Comparison of ENCODE assay signal across 32 cellular contexts in the genomic region with DNA sequence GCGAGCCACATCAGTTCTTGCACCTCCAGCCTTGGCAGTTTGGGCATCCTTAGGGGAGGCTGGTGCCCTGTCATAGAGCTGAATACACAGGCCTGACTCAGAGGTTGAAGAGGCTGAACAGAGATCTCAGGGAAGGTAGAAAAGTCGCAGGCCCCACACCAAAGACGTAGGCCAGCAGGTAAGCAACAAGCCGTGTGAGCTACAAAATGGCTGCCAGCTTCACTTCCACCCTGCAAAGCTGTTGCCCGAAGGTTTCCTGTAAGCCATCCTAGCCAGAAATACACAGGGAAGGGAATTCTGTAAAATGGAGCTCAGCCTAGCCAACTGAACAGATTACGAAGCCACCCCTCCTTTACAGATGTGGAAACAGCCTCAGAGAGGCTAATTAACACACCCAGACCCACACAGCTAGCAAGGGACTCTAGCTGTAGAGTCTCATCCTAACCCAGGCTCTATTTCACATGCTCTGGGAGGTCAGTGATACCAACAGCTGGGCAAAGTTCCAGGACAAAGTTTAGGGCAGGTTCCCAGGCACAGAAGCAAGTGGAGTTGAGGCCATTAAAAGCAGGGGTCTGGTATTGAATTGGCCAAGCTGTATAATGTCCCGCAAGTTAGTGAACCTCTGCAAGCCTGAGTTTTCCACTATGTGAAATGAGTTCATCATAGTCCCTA.
"Had no signal": no experiment of that assay in that cellular context is flagged by ENCODE, and none has a peak within 500 bp of the region (broad histone marks: within the 10 kb centered on the region; RNA-seq: fewer than 3 reads in every experiment).

No MANE protein-coding gene starts in this region.

- H3K36me3 ChIP-seq: ascending aorta, cardiac muscle cell, Peyer's patch had no signal

- H3K4me1 ChIP-seq: ascending aorta, Peyer's patch had no signal

- H3K27ac Mint-ChIP-seq: activated CD4-positive, alpha-beta T cell treated with anti-CD3 and anti-CD28 coated beads, Interleukin-2, amount 10 ng/mL, durations not matched to agents 24 days and 14 days; activated CD8-positive, alpha-beta T cell treated with anti-CD3 and anti-CD28 coated beads for 36 hours; activated naive CD4-positive, alpha-beta T cell treated with anti-CD3 and anti-CD28 coated beads, Interleukin-2, amount 50 U/mL, for 24 hours; activated naive CD8-positive, alpha-beta T cell treated with anti-CD3 and anti-CD28 coated beads, Interleukin-2, amount 10 ng/mL, durations not matched to agents 7 days and 5 days; activated T-cell treated with anti-CD3 and anti-CD28 coated beads, Interleukin-2, amount 50 U/mL, for 72 hours; activated T-helper 17 cell treated with anti-CD3 and anti-CD28 coated beads, Interleukin-2, amount 50 U/mL, for 72 hours had no signal

- H3K27ac ChIP-seq: ascending aorta, cardiac muscle cell, KMS-11, Peyer's patch had no signal

- DNase-seq: activated CD4-positive, alpha-beta T cell treated with anti-CD3 and anti-CD28 coated beads, Interleukin-2, amount 10 ng/mL, durations not matched to agents 24 days and 14 days; activated CD4-positive, alpha-beta T cell treated with anti-CD3 and anti-CD28 coated beads, Interleukin-2, amount 50 U/mL, for 4 hours; activated CD8-positive, alpha-beta T cell treated with anti-CD3 and anti-CD28 coated beads for 36 hours; activated effector memory CD4-positive, alpha-beta T cell treated with anti-CD3 and anti-CD28 coated beads, Interleukin-2, amount 50 U/mL, for 16 hours; activated naive CD4-positive, alpha-beta T cell; activated naive CD8-positive, alpha-beta T cell treated with anti-CD3 and anti-CD28 coated beads, Interleukin-2, amount 10 ng/mL, durations not matched to agents 7 days and 5 days; activated T-cell treated with anti-CD3 and anti-CD28 coated beads, Interleukin-2, amount 50 U/mL, for 1 hour; activated T-cell treated with anti-CD3 and anti-CD28 coated beads, Interleukin-2, amount 50 U/mL, for 72 hours; amygdala; NCI-H1092 treated with DMSO at 0.1 percent for 48 hours; NCI-H1417; NCI-H146; NCI-H187; NCI-H2029 treated with DMSO at 0.1 percent for 48 hours; NCI-H2107; NCI-H2171; NCI-H446; NCI-H510A treated with DMSO at 0.1 percent for 48 hours; NCI-H526 treated with DMSO at 0.1 percent for 48 hours; NCI-H774; OCI-M1; Peyer's patch; SW 1271; T-helper 1 cell; T-helper 2 cell; T-helper 9 cell had no signal

- H3K9me3 Mint-ChIP-seq: activated CD4-positive, alpha-beta T cell treated with anti-CD3 and anti-CD28 coated beads, Interleukin-2, amount 10 ng/mL, durations not matched to agents 24 days and 14 days; activated CD8-positive, alpha-beta T cell treated with anti-CD3 and anti-CD28 coated beads for 36 hours; activated naive CD4-positive, alpha-beta T cell treated with anti-CD3 and anti-CD28 coated beads, Interleukin-2, amount 50 U/mL, for 24 hours; activated naive CD8-positive, alpha-beta T cell treated with anti-CD3 and anti-CD28 coated beads, Interleukin-2, amount 10 ng/mL, durations not matched to agents 7 days and 5 days; activated T-cell treated with anti-CD3 and anti-CD28 coated beads, Interleukin-2, amount 50 U/mL, for 72 hours; activated T-helper 17 cell treated with anti-CD3 and anti-CD28 coated beads, Interleukin-2, amount 50 U/mL, for 72 hours; central memory CD8-positive, alpha-beta T cell had no signal

- H3K4me1 Mint-ChIP-seq: activated CD4-positive, alpha-beta T cell treated with anti-CD3 and anti-CD28 coated beads, Interleukin-2, amount 10 ng/mL, durations not matched to agents 24 days and 14 days; activated naive CD4-positive, alpha-beta T cell treated with anti-CD3 and anti-CD28 coated beads, Interleukin-2, amount 50 U/mL, for 24 hours; activated naive CD8-positive, alpha-beta T cell treated with anti-CD3 and anti-CD28 coated beads, Interleukin-2, amount 10 ng/mL, durations not matched to agents 7 days and 5 days; activated T-helper 17 cell treated with anti-CD3 and anti-CD28 coated beads, Interleukin-2, amount 50 U/mL, for 72 hours; central memory CD8-positive, alpha-beta T cell had no signal

- H3K4me2 ChIP-seq: KMS-11 had no signal

- H3K9ac ChIP-seq: KMS-11 had no signal

- H3K36me3 Mint-ChIP-seq: activated naive CD4-positive, alpha-beta T cell treated with anti-CD3 and anti-CD28 coated beads, Interleukin-2, amount 50 U/mL, for 24 hours; activated naive CD8-positive, alpha-beta T cell treated with anti-CD3 and anti-CD28 coated beads, Interleukin-2, amount 10 ng/mL, durations not matched to agents 7 days and 5 days had no signal

- H3K4me3 ChIP-seq: ascending aorta, cardiac muscle cell, Peyer's patch had no signal

- H3K4me3 Mint-ChIP-seq: activated CD4-positive, alpha-beta T cell treated with anti-CD3 and anti-CD28 coated beads, Interleukin-2, amount 10 ng/mL, durations not matched to agents 24 days and 14 days; activated CD8-positive, alpha-beta T cell treated with anti-CD3 and anti-CD28 coated beads for 36 hours; activated naive CD4-positive, alpha-beta T cell treated with anti-CD3 and anti-CD28 coated beads, Interleukin-2, amount 50 U/mL, for 24 hours; activated naive CD8-positive, alpha-beta T cell treated with anti-CD3 and anti-CD28 coated beads, Interleukin-2, amount 10 ng/mL, durations not matched to agents 7 days and 5 days; activated T-cell treated with anti-CD3 and anti-CD28 coated beads, Interleukin-2, amount 50 U/mL, for 72 hours; activated T-helper 17 cell treated with anti-CD3 and anti-CD28 coated beads, Interleukin-2, amount 50 U/mL, for 72 hours; central memory CD8-positive, alpha-beta T cell had no signal

- H3K9me3 ChIP-seq: ascending aorta, Peyer's patch had no signal

- ATAC-seq: activated CD8-positive, alpha-beta T cell treated with anti-CD3 and anti-CD28 coated beads for 36 hours; activated T-cell treated with anti-CD3 and anti-CD28 coated beads, Interleukin-2, amount 50 U/mL, for 72 hours; activated T-helper 17 cell treated with anti-CD3 and anti-CD28 coated beads, Interleukin-2, amount 50 U/mL, for 72 hours had no signal

- H3K27me3 ChIP-seq: ascending aorta, cardiac muscle cell, Peyer's patch had no signal
